8 cellular contexts compared by ENCODE assay signal in the genomic region with DNA sequence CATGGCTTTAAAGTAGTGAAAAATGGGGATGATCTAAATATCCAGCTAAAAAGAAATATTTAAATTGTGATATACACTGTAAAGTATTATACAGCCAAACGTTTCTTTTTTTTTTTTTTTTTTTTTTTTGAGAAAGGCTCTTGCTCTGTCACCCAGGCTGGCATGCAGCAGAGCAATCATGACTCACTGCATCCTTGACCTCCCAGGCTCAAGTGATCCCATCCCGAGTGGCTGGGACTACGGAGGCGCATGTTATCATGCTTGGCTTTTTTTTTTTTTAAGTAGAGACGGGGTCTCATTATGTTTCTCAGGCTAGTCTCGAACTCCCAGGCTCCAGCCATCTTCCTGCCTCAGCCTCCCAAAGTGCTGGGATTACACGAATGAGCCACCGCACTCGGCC. TPM values are rescaled to one million over a fixed set of nuclear protein-coding genes. Genes with fewer than 3 reads are reported as not detected.
DNase-seq lines count a peak whose midpoint lies in the region; ATAC-seq and TF ChIP-seq lines count a peak whose summit lies in the region.

No MANE protein-coding gene starts in this region.

- ATAC-seq in WTC11, result peak; percentile 63
- no peak for ATAC-seq in GM21360 (IDR thresholded peaks at IDR 0.05; ENCODE audit: unreplicated experiment)

- DNase-seq in HEK293T (ENCODE audit: extremely low spot score), result no peak
- no peak for DNase-seq in WTC11 (ENCODE audit: low spot score)
- peak; percentile 27 for DNase-seq in hepatic stellate cell (ENCODE audit: low spot score)
- no peak for DNase-seq in suprapubic skin (ENCODE audit: low spot score in 2 of 2)
- no peak for DNase-seq in activated naive CD4-positive, alpha-beta T cell treated with Interleukin-2 at 50 U/mL for 16 hours
- DNase-seq in SHP77 treated with DMSO at 0.1 percent for 48 hours (lab: John Stamatoyannopoulos, UW), result no peak
- no peak for DNase-seq in activated T-cell treated with anti-CD3 and anti-CD28 coated beads, Interleukin-2, amount 50 U/mL, for 24 hours

- no peaks in the 10 kb centered on the region for H3K27me3 ChIP-seq in suprapubic skin

- TF ChIP-seq POLR2A in suprapubic skin (IDR thresholded peaks at IDR 0.05), result no peak

- H3K4me1 Mint-ChIP-seq in WTC11, result peaks cover 34% of the 10 kb centered on the region
- H3K4me1 Mint-ChIP-seq in activated T-cell treated with anti-CD3 and anti-CD28 coated beads, Interleukin-2, amount 50 U/mL, for 24 hours (ENCODE audit: low read depth), result peaks cover 14% of the 10 kb centered on the region

- no peak overlapping the region for H3K27ac Mint-ChIP-seq in WTC11
- H3K27ac Mint-ChIP-seq in activated T-cell treated with anti-CD3 and anti-CD28 coated beads, Interleukin-2, amount 50 U/mL, for 24 hours, result no peak overlapping the region

- peaks cover 9% of the 10 kb centered on the region for H3K36me3 Mint-ChIP-seq in WTC11
- H3K36me3 Mint-ChIP-seq in activated T-cell treated with anti-CD3 and anti-CD28 coated beads, Interleukin-2, amount 50 U/mL, for 24 hours (ENCODE audit: low read depth), result peaks cover 5% of the 10 kb centered on the region

- no peaks in the 10 kb centered on the region for H3K36me3 ChIP-seq in suprapubic skin

- no peak overlapping the region for H3K4me3 ChIP-seq in suprapubic skin

- H3K27ac ChIP-seq in suprapubic skin, result peak overlapping the region; percentile 52

- POLR2A ChIA-PET in HEK293T (lab: Yijun Ruan, JAX), result interaction anchor here (2.7 kb wide), 1 partner anchor 17 kb away, joined by 10 read pairs; the partner anchor contains the start of gene SMIM14
- POLR2A ChIA-PET in WTC11 (lab: Charles Lee), result no interaction called here

- H3K27me3 Mint-ChIP-seq in WTC11 (ENCODE audit: low read depth), result no peaks in the 10 kb centered on the region
- no peaks in the 10 kb centered on the region for H3K27me3 Mint-ChIP-seq in activated T-cell treated with anti-CD3 and anti-CD28 coated beads, Interleukin-2, amount 50 U/mL, for 24 hours

- WGBS in suprapubic skin, result 61% methylated on average over 9 of the region's 9 CpGs

- H3K4me3 Mint-ChIP-seq in WTC11, result no peak overlapping the region
- no peak overlapping the region for H3K4me3 Mint-ChIP-seq in activated T-cell treated with anti-CD3 and anti-CD28 coated beads, Interleukin-2, amount 50 U/mL, for 24 hours

- H3K9me3 ChIP-seq in suprapubic skin, result no peaks in the 10 kb centered on the region

- H3K4me1 ChIP-seq in suprapubic skin, result peaks cover 23% of the 10 kb centered on the region

- CTCF ChIA-PET in HEK293T (lab: Yijun Ruan, JAX), result no interaction called here
- CTCF ChIA-PET in WTC11 (lab: Charles Lee), result no interaction called here

- TF ChIP-seq CTCF in WTC11 (IDR thresholded peaks at IDR 0.05), result no peak
- no peak for TF ChIP-seq CTCF in suprapubic skin (IDR thresholded peaks at IDR 0.05)

- TF ChIP-seq EP300 in suprapubic skin (IDR thresholded peaks at IDR 0.05), result no peak

- no peaks in the 10 kb centered on the region; the same call in 1 of the 2 replicates for H3K9me3 Mint-ChIP-seq in WTC11
- H3K9me3 Mint-ChIP-seq in activated T-cell treated with anti-CD3 and anti-CD28 coated beads, Interleukin-2, amount 50 U/mL, for 24 hours, result no peaks in the 10 kb centered on the region

TF ChIP-seq in HEK293T, 16 proteins besides CTCF, POLR2A, EP300 and RAD21:
- TF ChIP-seq ZNF384 (IDR thresholded peaks at IDR 0.05) (peak; percentile 82), L3MBTL2 (conservative IDR thresholded peaks at IDR 0.05) (no peak), NFRKB (IDR thresholded peaks at IDR 0.05) (no peak)

TF ChIP-seq in WTC11, 78 proteins besides CTCF, POLR2A, EP300 and RAD21:
- no peak for TF ChIP-seq STAT6 (CRISPR knock-in tag; conservative IDR thresholded peaks at IDR 0.05; ENCODE audit: low read depth)
- TF ChIP-seq ZNF423 (CRISPR knock-in tag; IDR thresholded peaks at IDR 0.05), result no peak
- TF ChIP-seq ZNF317 (CRISPR knock-in tag; IDR thresholded peaks at IDR 0.05; ENCODE audit: borderline replicate concordance, low read depth), result no peak
- no peak for TF ChIP-seq MYBL2 (CRISPR knock-in tag; IDR thresholded peaks at IDR 0.05)
- TF ChIP-seq AR (CRISPR knock-in tag; IDR thresholded peaks at IDR 0.05), result no peak

RNA-seq across cellular contexts. Expression of gene SMIM14, which starts 17.1 kb away (rescaled TPM):
- 32.3 to 40.1 TPM (median 38.5 TPM) in 3 replicates for total RNA-seq in WTC11 (2021)
- total RNA-seq in suprapubic skin, result 10 to 100 TPM; 20.8 to 65.0 (median 48.9) TPM
